ENCODE assay signal across 28 cellular contexts in genomic region chr22:44210721-44211120, GRCh38. TPM values are rescaled to one million over a fixed set of nuclear protein-coding genes. Genes with fewer than 3 reads are reported as not detected.
DNase-seq lines count a peak whose midpoint lies in the region; ATAC-seq, FAIRE-seq and TF ChIP-seq lines count a peak whose summit lies in the region.
"Had no signal": no experiment of that assay in that cellular context is flagged by ENCODE, and none has a peak within 500 bp of the region (broad histone marks: within the 10 kb centered on the region; RNA-seq: fewer than 3 reads in every experiment).

No MANE protein-coding gene starts in this region.

- H3K36me3 Mint-ChIP-seq in central memory CD8-positive, alpha-beta T cell (ENCODE audit: insufficient read depth) = peaks cover 3% of the 10 kb centered on the region

- no peak for TF ChIP-seq CTCF in AG09319 (IDR thresholded peaks at IDR 0.05; ENCODE audit: low read depth, low read length)

- DNase-seq in AG09319 (ENCODE audit: extremely low read depth, low read depth) (peak; percentile 63), LHCN-M2 (ENCODE audit: low read depth) (peak; percentile 32), iris pigment epithelial cell (ENCODE audit: low read depth) (peak; percentile 26), GM12892 (ENCODE audit: insufficient read length) (no peak), NCI-H146 treated with DMSO at 0.1 percent for 48 hours (lab: John Stamatoyannopoulos, UW; ENCODE audit: unreplicated experiment) (no peak), frontal cortex (ENCODE audit: low spot score in 2 of 2) (no peak), NCI-H2107 (lab: John Stamatoyannopoulos, UW) (no peak)
- DNase-seq in central memory CD8-positive, alpha-beta T cell (ENCODE audit: low spot score in 2 of 2) = no peak
- DNase-seq: activated CD4-positive, alpha-beta memory T cell treated with anti-CD3 and anti-CD28 coated beads, Interleukin-2, amount 10 ng/mL, durations not matched to agents 7 days and 5 days; activated gamma-delta T cell; activated T-cell treated with anti-CD3 and anti-CD28 coated beads for 4 hours; amniotic stem cell; CD4-positive, CD25-positive, alpha-beta regulatory T cell; gastrocnemius medialis; GF-D8; kidney; mammary epithelial cell; naive B cell; NCI-H2029; right cardiac atrium; T-helper 2 cell had no signal

- no peak for FAIRE-seq in GM12892 (lab: Jason Lieb, UNC)
- FAIRE-seq in frontal cortex (lab: Jason Lieb, UNC) = no peak
- FAIRE-seq: colon, GM12878, H1, K562, kidney had no signal

- peaks cover 6% of the 10 kb centered on the region for H3K9me3 Mint-ChIP-seq in central memory CD8-positive, alpha-beta T cell
- H3K9me3 Mint-ChIP-seq: activated CD4-positive, alpha-beta memory T cell treated with anti-CD3 and anti-CD28 coated beads, Interleukin-2, amount 10 ng/mL, durations not matched to agents 7 days and 5 days had no signal

- H3K27me3 Mint-ChIP-seq in central memory CD8-positive, alpha-beta T cell = no peaks in the 10 kb centered on the region
- H3K27me3 Mint-ChIP-seq: CD4-positive, CD25-positive, alpha-beta regulatory T cell; naive B cell; stimulated activated memory B cell treated with anti-CD40 and anti-IgM and Interleukin-4, amounts not matched to agents 10 μg/mL and 1 μg/mL and 100 μg/mL, for 72 hours had no signal

- TF ChIP-seq POLR2A in GM12892 (IDR thresholded peaks at IDR 0.05; ENCODE audit: low read depth, low read length) = no peak

- ATAC-seq in central memory CD8-positive, alpha-beta T cell (replicated peaks; ENCODE audit: extremely low read depth, poor library complexity, severe bottlenecking) = no peak
- ATAC-seq: gastrocnemius medialis; GM12878; K562; Panc1; right cardiac atrium; stimulated activated memory B cell treated with anti-CD40 and anti-IgM and Interleukin-4, amounts not matched to agents 10 μg/mL and 1 μg/mL and 100 μg/mL, for 72 hours had no signal

- no peak overlapping the region for H3K4me3 Mint-ChIP-seq in central memory CD8-positive, alpha-beta T cell
- H3K4me3 Mint-ChIP-seq: activated CD4-positive, alpha-beta memory T cell treated with anti-CD3 and anti-CD28 coated beads, Interleukin-2, amount 10 ng/mL, durations not matched to agents 7 days and 5 days; CD4-positive, CD25-positive, alpha-beta regulatory T cell; stimulated activated memory B cell treated with anti-CD40 and anti-IgM and Interleukin-4, amounts not matched to agents 10 μg/mL and 1 μg/mL and 100 μg/mL, for 72 hours had no signal

- H3K27ac Mint-ChIP-seq in central memory CD8-positive, alpha-beta T cell (ENCODE audit: low read depth) = peak overlapping the region; percentile 56
- H3K27ac Mint-ChIP-seq: activated CD4-positive, alpha-beta memory T cell treated with anti-CD3 and anti-CD28 coated beads, Interleukin-2, amount 10 ng/mL, durations not matched to agents 7 days and 5 days; stimulated activated memory B cell treated with anti-CD40 and anti-IgM and Interleukin-4, amounts not matched to agents 10 μg/mL and 1 μg/mL and 100 μg/mL, for 72 hours had no signal

- H3K4me1 Mint-ChIP-seq in central memory CD8-positive, alpha-beta T cell = peaks cover 24% of the 10 kb centered on the region

RNA-seq across cellular contexts. Expression of gene PARVG, which starts 30.0 kb away (rescaled TPM):
- total RNA-seq in LHCN-M2 (2014; rRNA removed) (not detected in 2 replicates), frontal cortex (0.41 TPM)
- not detected for polyA plus RNA-seq in LHCN-M2 (2012)
- 44.4 TPM for polyA plus RNA-seq in GM12892 (2012; ENCODE audit: missing spikeins)
- total RNA-seq: mammary epithelial cell, NCI-H460 had no signal
- polyA plus RNA-seq: K562, mammary epithelial cell had no signal

Comparison
In these comparisons a context has a peak if more than half of its experiments do, and no peak if none do; other contexts are left out.
1. DNase-seq: peak in AG09319 (single experiment), LHCN-M2 (single experiment) and iris pigment epithelial cell (single experiment); none in central memory CD8-positive, alpha-beta T cell (0 of 2), GM12892 (single experiment), NCI-H146 treated with DMSO at 0.1 percent for 48 hours (single experiment), frontal cortex (0 of 2) and NCI-H2107 (single experiment).